Comparison of ENCODE assay signal across 13 cellular contexts in genomic region chr16:1025183-1025809, GRCh38. TPM values are rescaled to one million over a fixed set of nuclear protein-coding genes. Genes with fewer than 3 reads are reported as not detected.
A peak's percentile ranks its signal among the peaks of the same experiment; 100 is the strongest.
DNase-seq lines count a peak whose midpoint lies in the region; ATAC-seq, FAIRE-seq and TF ChIP-seq lines count a peak whose summit lies in the region.
"Not testable (repeated sequence)": the region's sequence is repeated elsewhere in the genome, so short reads cannot be mapped to it uniquely, and the experiment has no call there.
"Had no signal": no experiment of that assay in that cellular context is flagged by ENCODE, and none has a peak within 500 bp of the region (broad histone marks: within the 10 kb centered on the region; RNA-seq: fewer than 3 reads in every experiment).

No MANE protein-coding gene starts in this region.

- TF ChIP-seq EP300 in K562 (IDR thresholded peaks at IDR 0.05; ENCODE audit: low read length), result not testable (repeated sequence)

- DNase-seq in GM12891 (ENCODE audit: insufficient read length, low spot score); K562 (ENCODE audit: extremely low read depth in 1 of 4, low spot score in 3 of 4); small intestine: not testable (repeated sequence)
- DNase-seq in NCI-H2227 (lab: John Stamatoyannopoulos, UW; ENCODE audit: unreplicated experiment) (peak; percentile 11), erythroblast (lab: John Stamatoyannopoulos, UW) (peak; percentile 27 to 43), iris pigment epithelial cell (ENCODE audit: low read depth) (peak; percentile 40)
- DNase-seq in activated CD4-positive, alpha-beta memory T cell treated with anti-CD3 and anti-CD28 coated beads for 36 hours, result peak; percentile 21

- ATAC-seq in K562, result not testable (repeated sequence)

- peaks cover 59 to 95% of the 10 kb centered on the region in 2 experiments; a peak in 4 of 5 replicates for H3K27me3 ChIP-seq in K562 (ENCODE audit: control insufficient read depth in 2 of 2, insufficient read depth in 2 of 2, low read length in 2 of 2)
- H3K27me3 ChIP-seq in small intestine (ENCODE audit: control insufficient read depth in 2 of 2, insufficient read depth in 2 of 2, low read length in 2 of 2), result not testable (repeated sequence)

- not testable (repeated sequence) for H3K9me1 ChIP-seq in K562 (ENCODE audit: control insufficient read depth, insufficient read depth, low read length)

- not testable (repeated sequence) for H3K4me3 Mint-ChIP-seq in activated CD4-positive, alpha-beta memory T cell treated with anti-CD3 and anti-CD28 coated beads for 36 hours

- not testable (repeated sequence) for H3K27me3 Mint-ChIP-seq in activated CD4-positive, alpha-beta memory T cell treated with anti-CD3 and anti-CD28 coated beads for 36 hours

- intact Hi-C loops in activated CD4-positive, alpha-beta memory T cell treated with anti-CD3 and anti-CD28 coated beads for 36 hours (cut with micrococcal nuclease); K562 (cut with micrococcal nuclease): not testable (repeated sequence)

- not testable (repeated sequence) for H3K9me3 Mint-ChIP-seq in activated CD4-positive, alpha-beta memory T cell treated with anti-CD3 and anti-CD28 coated beads for 36 hours

- H3K4me2 ChIP-seq in K562 (ENCODE audit: insufficient read depth, low read length), result not testable (repeated sequence)

- POLR2A ChIA-PET in activated CD4-positive, alpha-beta memory T cell treated with anti-CD3 and anti-CD28 coated beads for 36 hours (lab: Charles Lee); K562 (lab: Yijun Ruan, JAX): not testable (repeated sequence)

- FAIRE-seq in GM12891 (lab: Jason Lieb, UNC) (peak; percentile 99), small intestine (lab: Jason Lieb, UNC) (peak; percentile 97)
- FAIRE-seq in K562 (lab: Jason Lieb, UNC), result not testable (repeated sequence)

- not testable (repeated sequence) for H3K36me3 Mint-ChIP-seq in activated CD4-positive, alpha-beta memory T cell treated with anti-CD3 and anti-CD28 coated beads for 36 hours

- not testable (repeated sequence) for H3K9me3 ChIP-seq in K562 (replicated peaks; ENCODE audit: control insufficient read depth, insufficient read depth, low read depth, low read length); small intestine (ENCODE audit: control insufficient read depth, low read depth)

- peaks cover 0 to 33% of the 10 kb centered on the region in 2 experiments; a peak in 1 of 5 replicates for H3K4me1 ChIP-seq in K562 (replicated peaks in 1 of 2; ENCODE audit: control insufficient read depth in 2 of 2, insufficient read depth in 2 of 2, low read length in 2 of 2)
- not testable (repeated sequence) for H3K4me1 ChIP-seq in small intestine (ENCODE audit: control insufficient read depth in 2 of 2, insufficient read depth in 1 of 2, low read depth in 1 of 2, low read length in 1 of 2)

- not testable (repeated sequence) for H3K4me3 ChIP-seq in K562; small intestine (ENCODE audit: low read depth in 1 of 2, low read length in 2 of 2)

- H3K36me3 ChIP-seq in K562 (ENCODE audit: control insufficient read depth, insufficient read depth, low read length); small intestine (ENCODE audit: control insufficient read depth in 2 of 2, insufficient read depth in 2 of 2, low read length in 2 of 2): not testable (repeated sequence)

- not testable (repeated sequence) for H3K9ac ChIP-seq in K562 (ENCODE audit: insufficient read depth in 1 of 2, low read depth in 2 of 2, low read length in 2 of 2)

- not testable (repeated sequence) for TF ChIP-seq RAD21 in K562 (CRISPR knock-in tag; conservative IDR thresholded peaks at IDR 0.05 in 1 of 2, IDR thresholded peaks at IDR 0.05 in 1 of 2)

- in situ Hi-C loops in K562 (cut with MboI), result not testable (repeated sequence)

- BruUV-seq in K562 (replicated peaks; lab: Mats Ljungman, UMichigan), result not testable (repeated sequence)

- TF ChIP-seq CTCF in K562 (IDR thresholded peaks at IDR 0.05 in 2 of 3, conservative IDR thresholded peaks at IDR 0.05 in 1 of 3; ENCODE audit: insufficient read depth in 2 of 3, low read depth in 1 of 3, low read length in 3 of 3), result not testable (repeated sequence)

- H3K27ac Mint-ChIP-seq in activated CD4-positive, alpha-beta memory T cell treated with anti-CD3 and anti-CD28 coated beads for 36 hours, result not testable (repeated sequence)

- not testable (repeated sequence) for H3K4me1 Mint-ChIP-seq in activated CD4-positive, alpha-beta memory T cell treated with anti-CD3 and anti-CD28 coated beads for 36 hours (ENCODE audit: low read depth)

- not testable (repeated sequence) for H3K27ac ChIP-seq in K562 (ENCODE audit: extremely low read depth, low read depth, low read length); small intestine (ENCODE audit: low read depth in 1 of 2, low read length in 1 of 2)

- WGBS in K562 (ENCODE audit: insufficient coverage, low coverage, missing lambda C conversion rate), result 6% methylated on average over 22 of the region's 24 CpGs
- 71 to 73% (median 72%) methylated on average over 24 of the region's 24 CpGs for WGBS in small intestine, 3 donors

- CTCF ChIA-PET in activated CD4-positive, alpha-beta memory T cell treated with anti-CD3 and anti-CD28 coated beads for 36 hours (lab: Charles Lee); K562 (lab: Yijun Ruan, JAX; ENCODE audit: low intra/inter-chr PET ratio): not testable (repeated sequence)

- H2AFZ ChIP-seq in K562 (ENCODE audit: low read depth, low read length), result not testable (repeated sequence)

- TF ChIP-seq POLR2A in GM12891 (IDR thresholded peaks at IDR 0.05; ENCODE audit: low read depth, low read length); K562 (conservative IDR thresholded peaks at IDR 0.05); erythroblast (IDR thresholded peaks at IDR 0.05; ENCODE audit: low read length): not testable (repeated sequence)

- H3K79me2 ChIP-seq in K562 (ENCODE audit: control insufficient read depth, insufficient read depth, low read length), result not testable (repeated sequence)

- peaks cover 27% of the 10 kb centered on the region for H4K20me1 ChIP-seq in K562 (replicated peaks; ENCODE audit: control insufficient read depth, insufficient read depth, low read length)

RNA-seq across cellular contexts. Expression of gene SOX8, which starts 43.7 kb away (rescaled TPM):
- polyA plus RNA-seq in GM12891 (2012; ENCODE audit: low read depth, missing spikeins), result 0.06 TPM
- total RNA-seq in activated CD4-positive, alpha-beta memory T cell treated with anti-CD3 and anti-CD28 coated beads for 36 hours, result 1 to 10 TPM; 2.0 to 2.6 TPM
- 0.40 and 1.9 TPM in 2 replicates for total RNA-seq in K562 (2011; cell fraction: chromatin; rRNA removed; ENCODE audit: low replicate concordance)
- 0.66 and 1.3 TPM in 2 replicates for total RNA-seq in K562 (2011; cell fraction: nucleolus; rRNA removed)
- total RNA-seq in K562 (2011; cell fraction: nucleoplasm; rRNA removed), result 0.37 and 0.38 TPM in 2 replicates
- total RNA-seq in K562 (2014; rRNA removed) (not detected in 2 replicates), K562 (2014; rRNA removed; fragmentation: Illumina TruSeq; extraction: Trizol) (not detected in 2 replicates), K562 (2015; rRNA removed; fragmentation: Illumina TruSeq; extraction: Trizol) (not detected in 2 replicates), K562 (2021) (0.07 TPM in 2 replicates)
- polyA plus RNA-seq in K562 (2011; rRNA removed) (0.09 and 0.15 TPM in 2 replicates), K562 (2014; fragmentation: Illumina TruSeq; extraction: Trizol) (0.04 TPM in 1 of 2 replicates, not detected in the other), K562 (2014; fragmentation: Nextera tagmentation; extraction: Ambion mirVana) (not detected), K562 (2014; rRNA removed) (0.11 and 0.15 TPM in 2 replicates), small intestine (1 to 10 TPM in 1 of 3 donors, under 1 TPM in 1, not detected in 1; 0.27 to 1.0 TPM)
- 0.15 and 0.40 TPM in 2 replicates for polyA plus RNA-seq in K562 (2011; cell fraction: cytosol; rRNA removed)
- polyA plus RNA-seq in K562 (2011; cell fraction: nucleus; rRNA removed), result 0.79 and 1.9 TPM in 2 replicates
- polyA plus RNA-seq in K562 (2012), result 0.04 TPM in 2 replicates
- polyA minus RNA-seq in K562 (2011; rRNA and poly(A)+ RNA removed), result 0.06 TPM in 1 of 2 replicates, not detected in the other
- not detected in 2 replicates for polyA minus RNA-seq in K562 (2011; cell fraction: cytosol; rRNA and poly(A)+ RNA removed)
- 0.22 and 0.40 TPM in 2 replicates for polyA minus RNA-seq in K562 (2011; cell fraction: nucleus; rRNA and poly(A)+ RNA removed)

RNA-seq across cellular contexts. Expression of gene SSTR5, which starts 47.3 kb away (rescaled TPM):
- polyA plus RNA-seq in GM12891 (2012; ENCODE audit: low read depth, missing spikeins), result 0.21 TPM
- total RNA-seq in activated CD4-positive, alpha-beta memory T cell treated with anti-CD3 and anti-CD28 coated beads for 36 hours, result not detected
- not detected in 2 replicates for total RNA-seq in K562 (2011; cell fraction: chromatin; rRNA removed; ENCODE audit: low replicate concordance)
- total RNA-seq in K562 (2011; cell fraction: nucleolus; rRNA removed), result not detected in 2 replicates
- total RNA-seq in K562 (2011; cell fraction: nucleoplasm; rRNA removed), result not detected in 2 replicates
- not detected in 2 replicates for total RNA-seq in K562 (2014; rRNA removed)
- not detected in 2 replicates for total RNA-seq in K562 (2014; rRNA removed; fragmentation: Illumina TruSeq; extraction: Trizol)
- not detected in 2 replicates for total RNA-seq in K562 (2015; rRNA removed; fragmentation: Illumina TruSeq; extraction: Trizol)
- total RNA-seq in K562 (2021), result not detected in 2 replicates
- not detected in 2 replicates for polyA plus RNA-seq in K562 (2011; rRNA removed)
- not detected in 2 replicates for polyA plus RNA-seq in K562 (2011; cell fraction: cytosol; rRNA removed)
- polyA plus RNA-seq in K562 (2011; cell fraction: nucleus; rRNA removed), result not detected in 2 replicates
- not detected in 2 replicates for polyA plus RNA-seq in K562 (2012)
- polyA plus RNA-seq in K562 (2014; fragmentation: Illumina TruSeq; extraction: Trizol), result not detected in 2 replicates
- polyA plus RNA-seq in K562 (2014; fragmentation: Nextera tagmentation; extraction: Ambion mirVana), result not detected
- polyA plus RNA-seq in K562 (2014; rRNA removed), result not detected in 2 replicates
- polyA minus RNA-seq in K562 (2011; rRNA and poly(A)+ RNA removed), result not detected in 2 replicates
- not detected in 2 replicates for polyA minus RNA-seq in K562 (2011; cell fraction: cytosol; rRNA and poly(A)+ RNA removed)
- polyA minus RNA-seq in K562 (2011; cell fraction: nucleus; rRNA and poly(A)+ RNA removed), result not detected in 2 replicates
- under 1 TPM in 1 of 3 donors, not detected in 2; 0.24 TPM for polyA plus RNA-seq in small intestine
- total RNA-seq: cerebellum; mesenteric fat pad; naive thymus-derived CD4-positive, alpha-beta T cell; ovary; sciatic nerve; tibial nerve had no signal
- polyA plus RNA-seq: naive thymus-derived CD4-positive, alpha-beta T cell; ovary had no signal

RNA-seq across cellular contexts. Expression of gene LMF1, which starts 54.5 kb away (rescaled TPM):
- polyA plus RNA-seq in GM12891 (2012; ENCODE audit: low read depth, missing spikeins), result 3.6 TPM
- 10 to 100 TPM; 14.4 to 15.4 TPM for total RNA-seq in activated CD4-positive, alpha-beta memory T cell treated with anti-CD3 and anti-CD28 coated beads for 36 hours
- 10.7 and 19.1 TPM in 2 replicates for total RNA-seq in K562 (2011; cell fraction: chromatin; rRNA removed; ENCODE audit: low replicate concordance)
- total RNA-seq in K562 (2011; cell fraction: nucleolus; rRNA removed), result 10.8 and 12.0 TPM in 2 replicates
- total RNA-seq in K562 (2011; cell fraction: nucleoplasm; rRNA removed), result 11.5 and 12.0 TPM in 2 replicates
- total RNA-seq in K562 (2014; rRNA removed) (0.64 and 0.86 TPM in 2 replicates), K562 (2014; rRNA removed; fragmentation: Illumina TruSeq; extraction: Trizol) (0.26 and 0.44 TPM in 2 replicates), K562 (2015; rRNA removed; fragmentation: Illumina TruSeq; extraction: Trizol) (0.41 and 0.47 TPM in 2 replicates), K562 (2021) (1.5 and 2.3 TPM in 2 replicates)
- polyA plus RNA-seq in K562 (2011; rRNA removed) (1.0 and 1.5 TPM in 2 replicates), K562 (2014; fragmentation: Illumina TruSeq; extraction: Trizol) (1.1 TPM in 1 of 2 replicates, not detected in the other), K562 (2014; fragmentation: Nextera tagmentation; extraction: Ambion mirVana) (under 1 TPM; 0.11 TPM), K562 (2014; rRNA removed) (0.98 and 1.6 TPM in 2 replicates), small intestine (1 to 10 TPM; 8.2 to 9.4 (median 8.9) TPM)
- polyA plus RNA-seq in K562 (2011; cell fraction: cytosol; rRNA removed), result 1.7 and 3.2 TPM in 2 replicates
- polyA plus RNA-seq in K562 (2011; cell fraction: nucleus; rRNA removed), result 6.1 and 9.0 TPM in 2 replicates
- polyA plus RNA-seq in K562 (2012), result 1.1 and 4.6 TPM in 2 replicates
- polyA minus RNA-seq in K562 (2011; rRNA and poly(A)+ RNA removed), result 3.7 and 4.0 TPM in 2 replicates
- polyA minus RNA-seq in K562 (2011; cell fraction: cytosol; rRNA and poly(A)+ RNA removed), result 3.2 and 3.4 TPM in 2 replicates
- 5.8 and 7.9 TPM in 2 replicates for polyA minus RNA-seq in K562 (2011; cell fraction: nucleus; rRNA and poly(A)+ RNA removed)
